ENCODE assay signal across 1 cellular context in the genomic region with DNA sequence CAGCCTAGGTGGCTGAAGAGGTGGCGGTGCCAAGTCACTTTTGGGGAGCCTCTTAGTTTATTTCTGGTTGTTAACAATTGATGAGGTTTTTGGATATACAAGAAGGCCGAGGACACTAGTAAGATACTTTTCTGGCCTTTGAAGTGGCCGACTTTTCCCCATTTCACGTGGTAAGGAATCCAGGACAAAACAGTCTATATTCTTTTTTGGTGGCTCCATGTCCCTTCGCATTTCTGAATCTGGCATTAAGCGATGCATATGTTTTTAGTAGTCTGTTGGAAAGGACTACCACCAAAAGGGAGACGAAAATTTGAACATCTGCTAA.
TF ChIP-seq lines count a peak whose summit lies in the region.

No MANE protein-coding gene starts in this region.

TF ChIP-seq in K562, 482 proteins besides CTCF, POLR2A, EP300 and RAD21 (continued from another document and continues in another):
- no peak for TF ChIP-seq AFF4 (CRISPR knock-in tag; IDR thresholded peaks at IDR 0.05)
- TF ChIP-seq ZNF165 (CRISPR knock-in tag; IDR thresholded peaks at IDR 0.05; ENCODE audit: borderline replicate concordance), result no peak
- TF ChIP-seq ZKSCAN1 (IDR thresholded peaks at IDR 0.05; ENCODE audit: low read depth, low read length), result no peak
- no peak for TF ChIP-seq MEF2A (IDR thresholded peaks at IDR 0.05; ENCODE audit: control insufficient read depth, low read depth, low read length)
- TF ChIP-seq ARID1B (IDR thresholded peaks at IDR 0.05), result no peak
- no peak for TF ChIP-seq BMI1 (IDR thresholded peaks at IDR 0.05; ENCODE audit: low read length)
- no peak for TF ChIP-seq ZMIZ1 (IDR thresholded peaks at IDR 0.05; ENCODE audit: low read depth in 2 of 2, low read length in 2 of 2)
- TF ChIP-seq, protein P1, sequence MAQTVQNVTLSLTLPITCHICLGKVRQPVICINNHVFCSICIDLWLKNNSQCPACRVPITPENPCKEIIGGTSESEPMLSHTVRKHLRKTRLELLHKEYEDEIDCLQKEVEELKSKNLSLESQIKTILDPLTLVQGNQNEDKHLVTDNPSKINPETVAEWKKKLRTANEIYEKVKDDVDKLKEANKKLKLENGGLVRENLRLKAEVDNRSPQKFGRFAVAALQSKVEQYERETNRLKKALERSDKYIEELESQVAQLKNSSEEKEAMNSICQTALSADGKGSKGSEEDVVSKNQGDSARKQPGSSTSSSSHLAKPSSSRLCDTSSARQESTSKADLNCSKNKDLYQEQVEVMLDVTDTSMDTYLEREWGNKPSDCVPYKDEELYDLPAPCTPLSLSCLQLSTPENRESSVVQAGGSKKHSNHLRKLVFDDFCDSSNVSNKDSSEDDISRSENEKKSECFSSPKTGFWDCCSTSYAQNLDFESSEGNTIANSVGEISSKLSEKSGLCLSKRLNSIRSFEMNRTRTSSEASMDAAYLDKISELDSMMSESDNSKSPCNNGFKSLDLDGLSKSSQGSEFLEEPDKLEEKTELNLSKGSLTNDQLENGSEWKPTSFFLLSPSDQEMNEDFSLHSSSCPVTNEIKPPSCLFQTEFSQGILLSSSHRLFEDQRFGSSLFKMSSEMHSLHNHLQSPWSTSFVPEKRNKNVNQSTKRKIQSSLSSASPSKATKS (CRISPR knock-in tag; IDR thresholded peaks at IDR 0.05), result no peak
- no peak for TF ChIP-seq SRSF7 (optimal IDR thresholded peaks at IDR 0.05; ENCODE audit: low read depth, low read length)
- TF ChIP-seq, protein P2, sequence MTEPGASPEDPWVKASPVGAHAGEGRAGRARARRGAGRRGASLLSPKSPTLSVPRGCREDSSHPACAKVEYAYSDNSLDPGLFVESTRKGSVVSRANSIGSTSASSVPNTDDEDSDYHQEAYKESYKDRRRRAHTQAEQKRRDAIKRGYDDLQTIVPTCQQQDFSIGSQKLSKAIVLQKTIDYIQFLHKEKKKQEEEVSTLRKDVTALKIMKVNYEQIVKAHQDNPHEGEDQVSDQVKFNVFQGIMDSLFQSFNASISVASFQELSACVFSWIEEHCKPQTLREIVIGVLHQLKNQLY (CRISPR knock-in tag; conservative IDR thresholded peaks at IDR 0.05), result no peak
- TF ChIP-seq ETS2 (tag; IDR thresholded peaks at IDR 0.05; ENCODE audit: borderline replicate concordance, poor library complexity, severe bottlenecking), result no peak
- no peak for TF ChIP-seq NCOA2 (IDR thresholded peaks at IDR 0.05; ENCODE audit: partially characterized antibody in 2 of 2)
- TF ChIP-seq, protein P3, sequence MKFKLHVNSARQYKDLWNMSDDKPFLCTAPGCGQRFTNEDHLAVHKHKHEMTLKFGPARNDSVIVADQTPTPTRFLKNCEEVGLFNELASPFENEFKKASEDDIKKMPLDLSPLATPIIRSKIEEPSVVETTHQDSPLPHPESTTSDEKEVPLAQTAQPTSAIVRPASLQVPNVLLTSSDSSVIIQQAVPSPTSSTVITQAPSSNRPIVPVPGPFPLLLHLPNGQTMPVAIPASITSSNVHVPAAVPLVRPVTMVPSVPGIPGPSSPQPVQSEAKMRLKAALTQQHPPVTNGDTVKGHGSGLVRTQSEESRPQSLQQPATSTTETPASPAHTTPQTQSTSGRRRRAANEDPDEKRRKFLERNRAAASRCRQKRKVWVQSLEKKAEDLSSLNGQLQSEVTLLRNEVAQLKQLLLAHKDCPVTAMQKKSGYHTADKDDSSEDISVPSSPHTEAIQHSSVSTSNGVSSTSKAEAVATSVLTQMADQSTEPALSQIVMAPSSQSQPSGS (CRISPR knock-in tag; IDR thresholded peaks at IDR 0.05), result no peak
- TF ChIP-seq CBFA2T2 (conservative IDR thresholded peaks at IDR 0.05), result no peak
- TF ChIP-seq, protein P4, sequence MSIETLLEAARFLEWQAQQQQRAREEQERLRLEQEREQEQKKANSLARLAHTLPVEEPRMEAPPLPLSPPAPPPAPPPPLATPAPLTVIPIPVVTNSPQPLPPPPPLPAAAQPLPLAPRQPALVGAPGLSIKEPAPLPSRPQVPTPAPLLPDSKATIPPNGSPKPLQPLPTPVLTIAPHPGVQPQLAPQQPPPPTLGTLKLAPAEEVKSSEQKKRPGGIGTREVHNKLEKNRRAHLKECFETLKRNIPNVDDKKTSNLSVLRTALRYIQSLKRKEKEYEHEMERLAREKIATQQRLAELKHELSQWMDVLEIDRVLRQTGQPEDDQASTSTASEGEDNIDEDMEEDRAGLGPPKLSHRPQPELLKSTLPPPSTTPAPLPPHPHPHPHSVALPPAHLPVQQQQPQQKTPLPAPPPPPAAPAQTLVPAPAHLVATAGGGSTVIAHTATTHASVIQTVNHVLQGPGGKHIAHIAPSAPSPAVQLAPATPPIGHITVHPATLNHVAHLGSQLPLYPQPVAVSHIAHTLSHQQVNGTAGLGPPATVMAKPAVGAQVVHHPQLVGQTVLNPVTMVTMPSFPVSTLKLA (conservative IDR thresholded peaks at IDR 0.05), result peak in 1 of 2 experiments; percentile 15; a peak in 1 of 4 replicates
- no peak for TF ChIP-seq SAFB2 (IDR thresholded peaks at IDR 0.05; ENCODE audit: borderline replicate concordance, low read depth, low read length, severe bottlenecking)
- TF ChIP-seq MAZ (CRISPR knock-in tag; conservative IDR thresholded peaks at IDR 0.05 in 1 of 2, IDR thresholded peaks at IDR 0.05 in 1 of 2), result 0 out of 4 replicates have a peak, but pooled peaks of 1 of the 2 experiments have one; percentile 2
- TF ChIP-seq, protein P5, sequence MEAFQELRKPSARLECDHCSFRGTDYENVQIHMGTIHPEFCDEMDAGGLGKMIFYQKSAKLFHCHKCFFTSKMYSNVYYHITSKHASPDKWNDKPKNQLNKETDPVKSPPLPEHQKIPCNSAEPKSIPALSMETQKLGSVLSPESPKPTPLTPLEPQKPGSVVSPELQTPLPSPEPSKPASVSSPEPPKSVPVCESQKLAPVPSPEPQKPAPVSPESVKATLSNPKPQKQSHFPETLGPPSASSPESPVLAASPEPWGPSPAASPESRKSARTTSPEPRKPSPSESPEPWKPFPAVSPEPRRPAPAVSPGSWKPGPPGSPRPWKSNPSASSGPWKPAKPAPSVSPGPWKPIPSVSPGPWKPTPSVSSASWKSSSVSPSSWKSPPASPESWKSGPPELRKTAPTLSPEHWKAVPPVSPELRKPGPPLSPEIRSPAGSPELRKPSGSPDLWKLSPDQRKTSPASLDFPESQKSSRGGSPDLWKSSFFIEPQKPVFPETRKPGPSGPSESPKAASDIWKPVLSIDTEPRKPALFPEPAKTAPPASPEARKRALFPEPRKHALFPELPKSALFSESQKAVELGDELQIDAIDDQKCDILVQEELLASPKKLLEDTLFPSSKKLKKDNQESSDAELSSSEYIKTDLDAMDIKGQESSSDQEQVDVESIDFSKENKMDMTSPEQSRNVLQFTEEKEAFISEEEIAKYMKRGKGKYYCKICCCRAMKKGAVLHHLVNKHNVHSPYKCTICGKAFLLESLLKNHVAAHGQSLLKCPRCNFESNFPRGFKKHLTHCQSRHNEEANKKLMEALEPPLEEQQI (IDR thresholded peaks at IDR 0.05), result no peak
- TF ChIP-seq ZNF57 (CRISPR knock-in tag; IDR thresholded peaks at IDR 0.05), result no peak
- 0 out of 2 replicates have a peak, but pooled peaks have one; percentile 22 for TF ChIP-seq SP1 (CRISPR knock-in tag; IDR thresholded peaks at IDR 0.05)
- TF ChIP-seq ZNF583 (CRISPR knock-in tag; IDR thresholded peaks at IDR 0.05), result no peak
- TF ChIP-seq EP400 (IDR thresholded peaks at IDR 0.05), result peak; percentile 9; the same call in 1 of the 2 replicates
- TF ChIP-seq ZBTB49 (CRISPR knock-in tag; IDR thresholded peaks at IDR 0.05; ENCODE audit: borderline replicate concordance), result no peak
- TF ChIP-seq RBM17 (IDR thresholded peaks at IDR 0.05; ENCODE audit: borderline replicate concordance, low read depth, low read length), result no peak
- no peak for TF ChIP-seq SIN3B (IDR thresholded peaks at IDR 0.05; ENCODE audit: low read depth)
- TF ChIP-seq RFX1 (IDR thresholded peaks at IDR 0.05), result no peak
- TF ChIP-seq ELF4 (CRISPR knock-in tag; IDR thresholded peaks at IDR 0.05), result no peak
- TF ChIP-seq ZBTB8A (IDR thresholded peaks at IDR 0.05; ENCODE audit: partially characterized antibody), result no peak
- no peak for TF ChIP-seq ZNF408 (CRISPR knock-in tag; IDR thresholded peaks at IDR 0.05; ENCODE audit: low read depth)
- TF ChIP-seq SOX6 (IDR thresholded peaks at IDR 0.05), result no peak
- no peak for TF ChIP-seq ZNF41 (CRISPR knock-in tag; conservative IDR thresholded peaks at IDR 0.05)
- no peak for TF ChIP-seq HOXB6 (CRISPR knock-in tag; IDR thresholded peaks at IDR 0.05; ENCODE audit: borderline replicate concordance)
- peak; percentile 10 for TF ChIP-seq KDM5B (IDR thresholded peaks at IDR 0.05; ENCODE audit: insufficient replicate concordance, low read depth, low read length)
- TF ChIP-seq SIN3A (IDR thresholded peaks at IDR 0.05; ENCODE audit: borderline replicate concordance in 2 of 2, control insufficient read depth in 1 of 2, low read depth in 2 of 2, low read length in 2 of 2), result 0 out of 4 replicates have a peak, but pooled peaks of 1 of the 2 experiments have one; percentile 50
- no peak for TF ChIP-seq NR2F6 (CRISPR knock-in tag; IDR thresholded peaks at IDR 0.05)
- no peak for TF ChIP-seq SRSF1 (IDR thresholded peaks at IDR 0.05; ENCODE audit: low read depth, low read length)
- TF ChIP-seq NONO (IDR thresholded peaks at IDR 0.05; ENCODE audit: low read depth in 2 of 2, low read length in 1 of 2), result no peak
- TF ChIP-seq SMARCC2 (IDR thresholded peaks at IDR 0.05; ENCODE audit: low read depth), result no peak
- no peak for TF ChIP-seq MTA2 (IDR thresholded peaks at IDR 0.05; ENCODE audit: low read depth)
- TF ChIP-seq HCFC1 (IDR thresholded peaks at IDR 0.05; ENCODE audit: low read depth, low read length), result no peak
